1 cellular context compared by ENCODE assay signal in the genomic region with DNA sequence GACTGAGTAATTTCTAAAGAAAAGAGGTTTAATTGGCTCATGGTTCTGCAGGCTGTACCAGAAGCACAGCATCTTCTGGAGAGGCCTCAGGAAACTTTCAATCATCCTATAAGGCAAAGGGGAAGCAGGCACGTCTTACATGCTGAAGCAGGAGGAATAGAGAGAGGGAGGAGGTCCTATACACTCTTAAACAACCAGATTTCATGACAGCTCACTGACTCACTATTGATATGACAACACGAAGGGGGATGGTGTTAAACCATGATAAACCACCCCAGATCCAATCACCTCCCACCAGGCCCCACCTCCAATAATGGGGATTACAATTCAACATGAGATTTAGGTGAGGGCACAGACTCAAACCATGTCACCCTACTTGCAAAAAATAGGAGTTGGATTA.
TF ChIP-seq lines count a peak whose summit lies in the region.

No MANE protein-coding gene starts in this region.

TF ChIP-seq in IMR-90, 13 proteins besides CTCF, POLR2A, EP300 and RAD21:
- TF ChIP-seq BHLHE40 (IDR thresholded peaks at IDR 0.05; ENCODE audit: low read depth, low read length) (no peak), RCOR1 (IDR thresholded peaks at IDR 0.05; ENCODE audit: insufficient replicate concordance, low read length) (no peak), CHD1 (IDR thresholded peaks at IDR 0.05; ENCODE audit: low read depth, low read length) (no peak), MXI1 (IDR thresholded peaks at IDR 0.05; ENCODE audit: borderline replicate concordance, low read depth, low read length) (no peak), NFE2L2 (IDR thresholded peaks at IDR 0.05; ENCODE audit: low read depth, low read length) (no peak), CEBPB (IDR thresholded peaks at IDR 0.05; ENCODE audit: low read depth, low read length) (no peak), ELK1 (IDR thresholded peaks at IDR 0.05; ENCODE audit: borderline replicate concordance, low read depth, low read length) (no peak), MAZ (IDR thresholded peaks at IDR 0.05; ENCODE audit: borderline replicate concordance, low read depth, low read length) (no peak), FOS (IDR thresholded peaks at IDR 0.05; ENCODE audit: low read depth, low read length) (no peak), RFX5 (IDR thresholded peaks at IDR 0.05; ENCODE audit: low read depth, low read length) (no peak), MAFK (IDR thresholded peaks at IDR 0.05; ENCODE audit: low read depth, low read length) (no peak), SMC3 (IDR thresholded peaks at IDR 0.05; ENCODE audit: low read depth, low read length) (no peak)
- TF ChIP-seq, protein P1, sequence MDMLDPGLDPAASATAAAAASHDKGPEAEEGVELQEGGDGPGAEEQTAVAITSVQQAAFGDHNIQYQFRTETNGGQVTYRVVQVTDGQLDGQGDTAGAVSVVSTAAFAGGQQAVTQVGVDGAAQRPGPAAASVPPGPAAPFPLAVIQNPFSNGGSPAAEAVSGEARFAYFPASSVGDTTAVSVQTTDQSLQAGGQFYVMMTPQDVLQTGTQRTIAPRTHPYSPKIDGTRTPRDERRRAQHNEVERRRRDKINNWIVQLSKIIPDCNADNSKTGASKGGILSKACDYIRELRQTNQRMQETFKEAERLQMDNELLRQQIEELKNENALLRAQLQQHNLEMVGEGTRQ (IDR thresholded peaks at IDR 0.05; ENCODE audit: low read depth, low read length), result no peak
